ENCODE assay signal across 21 cellular contexts in the genomic region with DNA sequence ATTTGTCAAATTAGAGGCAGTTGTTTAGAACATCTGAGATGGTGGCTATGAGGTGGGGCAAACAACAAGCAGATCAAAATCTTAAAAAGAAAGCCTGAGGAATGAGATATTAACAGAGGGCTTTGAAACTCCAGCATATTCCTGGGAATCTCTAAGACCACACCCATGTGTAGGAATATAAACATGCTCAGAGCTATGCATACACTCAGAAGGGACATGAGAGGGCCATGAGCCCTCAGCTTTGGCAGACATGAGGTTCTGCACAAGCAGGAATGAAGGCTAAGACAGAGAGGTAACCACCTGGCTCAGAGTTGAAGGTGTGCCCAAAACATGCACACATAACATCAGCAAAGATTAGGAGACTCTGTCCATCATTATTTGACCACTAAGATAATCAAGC. TPM values are rescaled to one million over a fixed set of nuclear protein-coding genes. Genes with fewer than 3 reads are reported as not detected.
"Had no signal": no experiment of that assay in that cellular context is flagged by ENCODE, and none has a peak within 500 bp of the region (broad histone marks: within the 10 kb centered on the region; RNA-seq: fewer than 3 reads in every experiment).

No MANE protein-coding gene starts in this region.

- H3K4me3 ChIP-seq: PC-9 had no signal

- H3K27me3 Mint-ChIP-seq: activated naive CD8-positive, alpha-beta T cell treated with anti-CD3 and anti-CD28 coated beads, Interleukin-2, amount 50 U/mL, for 24 hours had no signal

- H3K36me3 Mint-ChIP-seq: WTC11 had no signal

- ATAC-seq: activated CD8-positive, alpha-beta T cell treated with anti-CD3 and anti-CD28 coated beads, Interleukin-2, amount 10 ng/mL, durations not matched to agents 7 days and 5 days; activated naive CD4-positive, alpha-beta T cell treated with anti-CD3 and anti-CD28 coated beads, Interleukin-2, amount 50 U/mL, for 72 hours; activated naive CD8-positive, alpha-beta T cell treated with anti-CD3 and anti-CD28 coated beads, Interleukin-2, amount 50 U/mL, for 24 hours; WTC11 had no signal

- H3K4me3 Mint-ChIP-seq: activated CD8-positive, alpha-beta T cell treated with anti-CD3 and anti-CD28 coated beads, Interleukin-2, amount 10 ng/mL, durations not matched to agents 7 days and 5 days; activated naive CD8-positive, alpha-beta T cell treated with anti-CD3 and anti-CD28 coated beads, Interleukin-2, amount 50 U/mL, for 24 hours; T-helper 1 cell treated with Interleukin-12 subunit alpha and Interleukin-12 subunit beta and Interleukin-4 antibody, amounts not matched to agents 30 μg/mL and 1 μg/mL, for 36 hours; WTC11 had no signal

- H3K27ac ChIP-seq: PC-9 had no signal

- DNase-seq: activated CD4-positive, alpha-beta T cell treated with anti-CD3 and anti-CD28 coated beads for 48 hours; activated CD4-positive, alpha-beta T cell treated with anti-CD3 and anti-CD28 coated beads, Interleukin-2, amount 50 U/mL, for 4 hours; activated CD4-positive, CD25-positive, alpha-beta regulatory T cell treated with anti-CD3 and anti-CD28 coated beads, Interleukin-2, amount 50 U/mL, for 72 hours; activated CD8-positive, alpha-beta memory T cell treated with anti-CD3 and anti-CD28 coated beads, Interleukin-2, amount 50 U/mL, for 48 hours; activated CD8-positive, alpha-beta T cell treated with anti-CD3 and anti-CD28 coated beads, Interleukin-2, amount 10 ng/mL, durations not matched to agents 7 days and 5 days; activated naive CD8-positive, alpha-beta T cell treated with anti-CD3 and anti-CD28 coated beads, Interleukin-2, amount 50 U/mL, for 24 hours; activated T-cell treated with anti-CD3 and anti-CD28 coated beads, Interleukin-2, amount 50 U/mL, for 1 hour; amniotic stem cell; Karpas-422; MM.1S; NCI-H1105; NCI-H1436; NCI-H1694 treated with DMSO at 0.1 percent for 48 hours; NCI-H2029 treated with DMSO at 0.1 percent for 48 hours; NCI-H524; PC-9; SHP77 treated with DMSO at 0.1 percent for 48 hours; T-helper 9 cell had no signal

- H3K27ac Mint-ChIP-seq: activated CD8-positive, alpha-beta T cell treated with anti-CD3 and anti-CD28 coated beads, Interleukin-2, amount 10 ng/mL, durations not matched to agents 7 days and 5 days; activated naive CD8-positive, alpha-beta T cell treated with anti-CD3 and anti-CD28 coated beads, Interleukin-2, amount 50 U/mL, for 24 hours; T-helper 1 cell treated with Interleukin-12 subunit alpha and Interleukin-12 subunit beta and Interleukin-4 antibody, amounts not matched to agents 30 μg/mL and 1 μg/mL, for 36 hours; WTC11 had no signal

RNA-seq across cellular contexts. Expression of gene ATP10A, which starts 37.9 kb away (rescaled TPM):
- total RNA-seq: PC-9 had no signal
